Comparison of ENCODE assay signal across 26 cellular contexts in the genomic region with DNA sequence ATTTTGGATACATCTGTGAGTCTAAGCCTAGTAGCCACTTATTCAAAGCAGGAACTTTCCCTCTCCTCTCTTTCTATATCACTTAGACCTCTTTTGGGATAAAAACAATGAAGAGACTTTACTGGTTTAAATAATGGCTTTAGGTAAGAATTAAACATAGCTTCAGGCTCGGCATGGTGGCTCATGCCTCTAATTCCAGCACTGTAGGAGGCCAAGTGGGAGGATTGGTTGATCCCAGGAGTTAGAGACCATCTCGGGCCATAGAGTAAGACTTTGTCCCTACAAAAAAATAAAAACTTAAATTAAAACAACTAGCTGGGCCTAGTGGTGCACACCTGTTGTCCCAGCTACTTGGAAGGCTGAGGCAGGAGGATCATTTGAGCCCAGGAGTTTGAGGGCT.
"Had no signal": no experiment of that assay in that cellular context is flagged by ENCODE, and none has a peak within 500 bp of the region (broad histone marks: within the 10 kb centered on the region; RNA-seq: fewer than 3 reads in every experiment).

No MANE protein-coding gene starts in this region.

- H3K36me3 ChIP-seq: neutrophil, pancreas, right lobe of liver, sigmoid colon, stomach, thoracic aorta, thyroid gland, tibial nerve, upper lobe of left lung, vagina had no signal

- H3K27me3 Mint-ChIP-seq: progenitor cell of endocrine pancreas; stimulated activated naive B cell treated with anti-CD40 and anti-IgM and Interleukin-4, amounts not matched to agents 10 μg/mL and 1 μg/mL and 100 μg/mL, for 72 hours; stimulated activated naive CD8-positive, alpha-beta T cell treated with anti-CD3 and anti-CD28 coated beads, Interleukin-15, Interleukin-2, amounts not matched to agents 100 ng/mL and 50 ng/mL, for 24 hours had no signal

- H3K4me1 Mint-ChIP-seq: natural killer cell; nephron; stimulated activated effector memory CD8-positive, alpha-beta T cell treated with anti-CD3 and anti-CD28 coated beads, Interleukin-12 subunit alpha, Interleukin-12 subunit beta, amount 100 ng/mL, for 72 hours; stimulated activated naive B cell treated with anti-CD40 and anti-IgM and Interleukin-4, amounts not matched to agents 10 μg/mL and 1 μg/mL and 100 μg/mL, for 72 hours had no signal

- H3K4me3 Mint-ChIP-seq: natural killer cell; nephron; stimulated activated effector memory CD8-positive, alpha-beta T cell treated with anti-CD3 and anti-CD28 coated beads, Interleukin-12 subunit alpha, Interleukin-12 subunit beta, amount 100 ng/mL, for 72 hours; stimulated activated naive B cell treated with anti-CD40 and anti-IgM and Interleukin-4, amounts not matched to agents 10 μg/mL and 1 μg/mL and 100 μg/mL, for 72 hours; stimulated activated naive CD8-positive, alpha-beta T cell treated with anti-CD3 and anti-CD28 coated beads, Interleukin-15, Interleukin-2, amounts not matched to agents 100 ng/mL and 50 ng/mL, for 24 hours had no signal

- H3K27me3 ChIP-seq: neutrophil, pancreas, right lobe of liver, sigmoid colon, stomach, thyroid gland, tibial nerve, upper lobe of left lung, vagina had no signal

- ATAC-seq: natural killer cell; pancreas; psoas muscle; right cardiac atrium; right lobe of liver; stimulated activated effector memory CD8-positive, alpha-beta T cell treated with anti-CD3 and anti-CD28 coated beads, Interleukin-12 subunit alpha, Interleukin-12 subunit beta, amount 100 ng/mL, for 72 hours; stimulated activated naive B cell treated with anti-CD40 and anti-IgM and Interleukin-4, amounts not matched to agents 10 μg/mL and 1 μg/mL and 100 μg/mL, for 72 hours had no signal

- H3K27ac ChIP-seq: neutrophil, pancreas, psoas muscle, right lobe of liver, sigmoid colon, stomach, thoracic aorta, thyroid gland, tibial nerve, upper lobe of left lung, vagina had no signal

- H3K4me3 ChIP-seq: pancreas, psoas muscle, right lobe of liver, sigmoid colon, stomach, thoracic aorta, thyroid gland, tibial nerve, upper lobe of left lung, vagina had no signal

- H3K9me3 Mint-ChIP-seq: nephron; stimulated activated effector memory CD8-positive, alpha-beta T cell treated with anti-CD3 and anti-CD28 coated beads, Interleukin-12 subunit alpha, Interleukin-12 subunit beta, amount 100 ng/mL, for 72 hours; stimulated activated naive CD8-positive, alpha-beta T cell treated with anti-CD3 and anti-CD28 coated beads, Interleukin-15, Interleukin-2, amounts not matched to agents 100 ng/mL and 50 ng/mL, for 24 hours had no signal

- H3K27ac Mint-ChIP-seq: natural killer cell; nephron; progenitor cell of endocrine pancreas; stimulated activated effector memory CD8-positive, alpha-beta T cell treated with anti-CD3 and anti-CD28 coated beads, Interleukin-12 subunit alpha, Interleukin-12 subunit beta, amount 100 ng/mL, for 72 hours; stimulated activated naive B cell treated with anti-CD40 and anti-IgM and Interleukin-4, amounts not matched to agents 10 μg/mL and 1 μg/mL and 100 μg/mL, for 72 hours; stimulated activated naive CD8-positive, alpha-beta T cell treated with anti-CD3 and anti-CD28 coated beads, Interleukin-15, Interleukin-2, amounts not matched to agents 100 ng/mL and 50 ng/mL, for 24 hours had no signal

- DNase-seq: natural killer cell; nucleus accumbens; pancreas; psoas muscle; right cardiac atrium; right lobe of liver; sigmoid colon; small intestine; stimulated activated CD4-positive, alpha-beta T cell treated with anti-CD3 and anti-CD28 coated beads, Interleukin-15, amount 100 ng/mL, for 24 hours; stimulated activated CD4-positive, alpha-beta T cell treated with anti-CD3 and anti-CD28 coated beads, Interleukin-2, amount 100 ng/mL, for 24 hours; stimulated activated CD4-positive, alpha-beta T cell treated with anti-CD3 and anti-CD28 coated beads, Interleukin-2, amount 100 ng/mL, for 48 hours; stimulated activated CD4-positive, alpha-beta T cell treated with anti-CD3 and anti-CD28 coated beads, Interleukin-4, amount 100 ng/mL, for 24 hours; stimulated activated naive B cell treated with anti-CD40 and anti-IgM and Interleukin-4, amounts not matched to agents 10 μg/mL and 1 μg/mL and 100 μg/mL, for 72 hours; stimulated activated naive CD4-positive, alpha-beta T cell treated with Interleukin-2 at 50 U/mL for 16 hours; stomach; thyroid gland; trophoblast cell; upper lobe of left lung had no signal

- H3K9me3 ChIP-seq: neutrophil, pancreas, psoas muscle, right lobe of liver, thoracic aorta, thyroid gland, tibial nerve, upper lobe of left lung, vagina had no signal

- H3K4me1 ChIP-seq: pancreas, psoas muscle, sigmoid colon, stomach, tibial nerve, upper lobe of left lung, vagina had no signal

- H3K36me3 Mint-ChIP-seq: natural killer cell; stimulated activated effector memory CD8-positive, alpha-beta T cell treated with anti-CD3 and anti-CD28 coated beads, Interleukin-12 subunit alpha, Interleukin-12 subunit beta, amount 100 ng/mL, for 72 hours; stimulated activated naive B cell treated with anti-CD40 and anti-IgM and Interleukin-4, amounts not matched to agents 10 μg/mL and 1 μg/mL and 100 μg/mL, for 72 hours had no signal
